In the genomic region with DNA sequence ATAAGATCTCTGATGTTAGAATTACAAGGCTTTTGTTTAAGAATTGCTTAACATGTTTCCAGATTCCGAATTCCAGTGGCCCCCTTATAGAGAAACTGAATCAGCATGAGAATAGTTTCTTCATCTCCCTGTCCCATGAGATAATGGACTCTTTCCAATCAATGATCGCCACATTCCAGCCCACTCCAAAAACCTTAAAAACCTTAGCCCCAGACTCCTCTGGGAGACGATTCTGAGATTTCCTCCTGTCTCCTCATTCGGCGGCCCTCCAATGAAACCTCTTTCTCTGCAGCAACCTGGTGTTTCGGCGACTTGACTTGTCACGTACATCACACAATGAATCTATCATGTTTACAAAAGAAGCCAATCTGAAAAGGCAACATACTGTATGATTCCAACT, we compare ENCODE assay signal across 12 cellular contexts.
DNase-seq lines count a peak whose midpoint lies in the region; TF ChIP-seq lines count a peak whose summit lies in the region.
"Had no signal": no experiment of that assay in that cellular context is flagged by ENCODE, and none has a peak within 500 bp of the region (broad histone marks: within the 10 kb centered on the region; RNA-seq: fewer than 3 reads in every experiment).

No MANE protein-coding gene starts in this region.

- peak overlapping the region in 3 of 5 experiments; percentile 32 to 61 (median 47) for H3K27ac Mint-ChIP-seq in brain
- no peak overlapping the region for H3K27ac Mint-ChIP-seq in immature natural killer cell
- H3K27ac Mint-ChIP-seq: CD14-positive monocyte; CD8-positive, alpha-beta T cell had no signal

- H3K4me3 ChIP-seq in HUES48 (ENCODE audit: low read depth, low read length) (no peak overlapping the region), neuronal stem cell (ENCODE audit: low read length in 2 of 2) (no peak overlapping the region), transverse colon (no peak overlapping the region)

- no peak overlapping the region for H3K18ac ChIP-seq in neuronal stem cell (ENCODE audit: low read length)

- no peak overlapping the region for H3K14ac ChIP-seq in neuronal stem cell (ENCODE audit: low read length)

- H3K9me3 Mint-ChIP-seq in brain (peaks cover 0 to 9% (median 0%) of the 10 kb centered on the region in 5 experiments), immature natural killer cell (peaks cover 0 to 2% (median under 1%) of the 10 kb centered on the region in 6 donors)
- H3K9me3 Mint-ChIP-seq: CD8-positive, alpha-beta T cell had no signal

- no peak for TF ChIP-seq CTCF in brain (conservative IDR thresholded peaks at IDR 0.05)
- no peak for TF ChIP-seq CTCF in transverse colon (IDR thresholded peaks at IDR 0.05)

- H4K8ac ChIP-seq in neuronal stem cell (ENCODE audit: low read depth, low read length): no peak overlapping the region

- H3K36me3 ChIP-seq in HUES48 (ENCODE audit: control insufficient read depth, insufficient read depth, low read length) (no peaks in the 10 kb centered on the region), neuronal stem cell (replicated peaks in 1 of 2; ENCODE audit: control insufficient read depth in 2 of 2, insufficient read depth in 2 of 2, low read length in 2 of 2) (no peaks in the 10 kb centered on the region), transverse colon (no peaks in the 10 kb centered on the region)

- H3K4me3 Mint-ChIP-seq in brain (no peak overlapping the region), immature natural killer cell (no peak overlapping the region)
- H3K4me3 Mint-ChIP-seq: CD14-positive monocyte; CD8-positive, alpha-beta T cell had no signal

- H3K23ac ChIP-seq in neuronal stem cell (ENCODE audit: low read depth, low read length, poor library complexity): no peak overlapping the region

- TF ChIP-seq POLR2A in transverse colon (IDR thresholded peaks at IDR 0.05): no peak

- H3K36me3 Mint-ChIP-seq in brain (no peaks in the 10 kb centered on the region), immature natural killer cell (no peaks in the 10 kb centered on the region)
- H3K36me3 Mint-ChIP-seq: CD14-positive monocyte; CD8-positive, alpha-beta T cell had no signal

- in situ Hi-C loops in transverse colon (cut with MboI; ENCODE audit: low pct_ligation_motif_present in 1 of 4, low pct_unique_long_range_greater_than_20kb in 1 of 4, low sequenced_read_pairs in 3 of 4): no loop called here

- peak overlapping the region; percentile 62 for H2AFZ ChIP-seq in neuronal stem cell (ENCODE audit: low read length)

- peak overlapping the region; percentile 91 for H3K27ac ChIP-seq in HUES48 (ENCODE audit: low read depth, low read length)
- no peak overlapping the region for H3K27ac ChIP-seq in neuronal stem cell (replicated peaks; ENCODE audit: low read length)
- H3K27ac ChIP-seq in transverse colon: no peak overlapping the region

- no peaks in the 10 kb centered on the region for H3K79me1 ChIP-seq in neuronal stem cell (ENCODE audit: low read depth, low read length)

- no peak overlapping the region for H3K4me2 ChIP-seq in neuronal stem cell (ENCODE audit: insufficient read depth, low read length, poor library complexity, severe bottlenecking)

- no peak overlapping the region for H2BK5ac ChIP-seq in neuronal stem cell (ENCODE audit: low read length)

- no peak overlapping the region for H4K91ac ChIP-seq in neuronal stem cell (ENCODE audit: low read depth, low read length, poor library complexity)

- peak; percentile 10 for DNase-seq in iPS-NIHi11 (ENCODE audit: low spot score)
- no peak for DNase-seq in neuronal stem cell (ENCODE audit: low spot score)
- DNase-seq in immature natural killer cell: no peak
- no peak for DNase-seq in transverse colon
- DNase-seq in NCI-H1048 (lab: John Stamatoyannopoulos, UW): no peak
- DNase-seq: CD8-positive, alpha-beta T cell; COR-L47; DND-41; GDM1 had no signal

- peaks cover 35% of the 10 kb centered on the region for H3K4me1 Mint-ChIP-seq in brain
- H3K4me1 Mint-ChIP-seq in immature natural killer cell: no peaks in the 10 kb centered on the region

- no peak overlapping the region for H2BK12ac ChIP-seq in neuronal stem cell (ENCODE audit: low read length)

- no peak overlapping the region for H2BK15ac ChIP-seq in neuronal stem cell (ENCODE audit: low read length)

- no peak for TF ChIP-seq EP300 in transverse colon (IDR thresholded peaks at IDR 0.05; ENCODE audit: low read depth)

- no peak overlapping the region for H2AK5ac ChIP-seq in neuronal stem cell (ENCODE audit: low read depth, low read length)

- H3K4ac ChIP-seq in neuronal stem cell (ENCODE audit: low read length): no peak overlapping the region

- whole genome bisulfite sequencing in neuronal stem cell (ENCODE audit: extremely low coverage in 2 of 2, insufficient read length in 2 of 2, insufficient replicate concordance in 1 of 2), 2 donors: no CpG with 5 or more reads among the region's 8 CpGs
- WGBS in transverse colon (ENCODE audit: low coverage in 1 of 2), 2 donors: 82 to 88% methylated on average over 3 to 8 of the region's 8 CpGs

- H3K27me3 Mint-ChIP-seq in brain (peaks cover 5% of the 10 kb centered on the region), immature natural killer cell (ENCODE audit: low read depth in 3 of 3) (peaks cover 0 to 5% (median 2%) of the 10 kb centered on the region in 3 donors)

- H2BK120ac ChIP-seq in neuronal stem cell (ENCODE audit: low read depth, low read length): no peak overlapping the region

- no peaks in the 10 kb centered on the region for H3K9me3 ChIP-seq in HUES48 (ENCODE audit: control insufficient read depth, insufficient read depth, low read length)
- peaks cover 0 to 4% of the 10 kb centered on the region in 2 donors for H3K9me3 ChIP-seq in neuronal stem cell (replicated peaks in 1 of 2; ENCODE audit: control insufficient read depth in 2 of 2, insufficient read depth in 1 of 2, low read depth in 1 of 2, low read length in 2 of 2)
- H3K9me3 ChIP-seq in transverse colon: no peaks in the 10 kb centered on the region

- H3K9ac ChIP-seq in HUES48 (ENCODE audit: low read depth, low read length) (no peak overlapping the region), neuronal stem cell (ENCODE audit: low read depth, low read length, poor library complexity) (no peak overlapping the region)

- H3K27me3 ChIP-seq in HUES48 (ENCODE audit: control insufficient read depth, insufficient read depth, low read length) (no peaks in the 10 kb centered on the region), neuronal stem cell (ENCODE audit: control insufficient read depth in 3 of 3, insufficient read depth in 3 of 3, low read depth in 1 of 3, low read length in 3 of 3) (no peaks in the 10 kb centered on the region), transverse colon (no peaks in the 10 kb centered on the region)

- intact Hi-C loops in transverse colon (cut with DNase I; ENCODE audit: low total_unique reads): no loop called here

- H3K4me1 ChIP-seq in HUES48 (ENCODE audit: control insufficient read depth, insufficient read depth, low read length) (peaks cover 47% of the 10 kb centered on the region), neuronal stem cell (ENCODE audit: control insufficient read depth in 2 of 2, insufficient read depth in 1 of 2, low read depth in 1 of 2, low read length in 2 of 2) (peaks cover 5 to 30% of the 10 kb centered on the region in 2 donors), transverse colon (no peaks in the 10 kb centered on the region)

Comparison
In these comparisons a context has a peak if more than half of its experiments do, and no peak if none do; other contexts are left out.
1. H3K27ac Mint-ChIP-seq: peak in brain (3 of 5); none in immature natural killer cell (0 of 6).